ENCODE assay signal across 8 cellular contexts in genomic region chr21:35940074-35940927, GRCh38.
DNase-seq lines count a peak whose midpoint lies in the region; ATAC-seq and TF ChIP-seq lines count a peak whose summit lies in the region.

No MANE protein-coding gene starts in this region.

- no peaks in the 10 kb centered on the region for H3F3A ChIP-seq in GM23338 (replicated peaks; ENCODE audit: low read depth)

- H3K4me2 ChIP-seq in GM23338 = 0 out of 2 replicates have a peak overlapping the region, but pooled peaks have one; percentile 16

- TF ChIP-seq POLR2A in adrenal gland (IDR thresholded peaks at IDR 0.05) = no peak

- H3K36me3 Mint-ChIP-seq in GM23338 (ENCODE audit: low read depth) = no peaks in the 10 kb centered on the region
- no peaks in the 10 kb centered on the region for H3K36me3 Mint-ChIP-seq in effector memory CD8-positive, alpha-beta T cell (ENCODE audit: insufficient read depth)

- H3K9me2 ChIP-seq in GM23338 (ENCODE audit: insufficient read depth) = no peaks in the 10 kb centered on the region

- H3K27ac Mint-ChIP-seq in GM23338 = no peak overlapping the region
- no peak overlapping the region for H3K27ac Mint-ChIP-seq in effector memory CD8-positive, alpha-beta T cell

- no peaks in the 10 kb centered on the region for H3K79me2 ChIP-seq in GM23338 (replicated peaks; ENCODE audit: insufficient read depth)

- intact Hi-C loops in adrenal gland (cut with DNase I) (no loop called here), left ventricle myocardium superior (cut with micrococcal nuclease) (no loop called here)

- H3K4me1 ChIP-seq in GM23338 (ENCODE audit: insufficient read depth) (no peaks in the 10 kb centered on the region), adrenal gland (replicated peaks in 1 of 2) (peaks cover 0 to 4% of the 10 kb centered on the region in 2 donors)

- H3K9me3 Mint-ChIP-seq in GM23338 = no peaks in the 10 kb centered on the region; the same call in 2 of the 3 replicates
- H3K9me3 Mint-ChIP-seq in effector memory CD8-positive, alpha-beta T cell = no peaks in the 10 kb centered on the region

- no peaks in the 10 kb centered on the region for H3K27me3 Mint-ChIP-seq in GM23338 (ENCODE audit: insufficient read depth, low read depth, poor library complexity)
- H3K27me3 Mint-ChIP-seq in effector memory CD8-positive, alpha-beta T cell = peaks cover 0 to 9% of the 10 kb centered on the region in 2 donors

- 27 to 31% (median 29%) methylated on average over 11 of the region's 11 CpGs for WGBS in adrenal gland, 4 donors

- no peaks in the 10 kb centered on the region for H4K20me1 ChIP-seq in GM23338 (replicated peaks; ENCODE audit: insufficient read depth)

- H2AFZ ChIP-seq in GM23338 = peak overlapping the region; percentile 57; the same call in 1 of the 2 replicates

- H3K36me3 ChIP-seq in GM23338 (ENCODE audit: insufficient read depth) (no peaks in the 10 kb centered on the region), adrenal gland (replicated peaks in 1 of 2) (no peaks in the 10 kb centered on the region)

- no peak overlapping the region for H3K27ac ChIP-seq in GM23338 (ENCODE audit: low read depth)
- no peak overlapping the region for H3K27ac ChIP-seq in adrenal gland

- no peaks in the 10 kb centered on the region for H3K9me3 ChIP-seq in adrenal gland (replicated peaks in 1 of 3)

- TF ChIP-seq CTCF in AG10803 (conservative IDR thresholded peaks at IDR 0.05; ENCODE audit: low read length) = peak; percentile 86
- peak; percentile 68 to 82 for TF ChIP-seq CTCF in GM23338 (conservative IDR thresholded peaks at IDR 0.05; ENCODE audit: low read depth in 2 of 2)
- TF ChIP-seq CTCF in adrenal gland (IDR thresholded peaks at IDR 0.05) = peak; percentile 31 to 69 (median 60)

- H3K4me3 ChIP-seq in AG10803 (ENCODE audit: low read length) = no peak overlapping the region
- H3K4me3 ChIP-seq in GM23338 = no peak overlapping the region
- no peak overlapping the region for H3K4me3 ChIP-seq in adrenal gland
- no peak overlapping the region for H3K4me3 ChIP-seq in skeletal muscle cell (ENCODE audit: low read depth, low read length)

- no peak overlapping the region for H3K4me3 Mint-ChIP-seq in GM23338
- no peak overlapping the region for H3K4me3 Mint-ChIP-seq in effector memory CD8-positive, alpha-beta T cell

- peak; percentile 97 for ATAC-seq in GM23338
- ATAC-seq in left ventricle myocardium superior = peak; percentile 98
- ATAC-seq in effector memory CD8-positive, alpha-beta T cell (replicated peaks) = no peak
- no peak for ATAC-seq in HG02588 (IDR thresholded peaks at IDR 0.05; ENCODE audit: unreplicated experiment)

- DNase-seq in AG10803 (ENCODE audit: low read depth) = peak; percentile 81
- DNase-seq in GM23338 (ENCODE audit: low spot score) = peak; percentile 80
- DNase-seq in NCI-H226 = peak; percentile 37
- peak; percentile 40 to 64 (median 53) for DNase-seq in adrenal gland
- DNase-seq in left ventricle myocardium superior = peak; percentile 36
- DNase-seq in skeletal muscle cell (ENCODE audit: low read depth) = peak; percentile 54
- DNase-seq in effector memory CD8-positive, alpha-beta T cell = no peak

- H3K4me1 Mint-ChIP-seq in GM23338 = peaks cover 2% of the 10 kb centered on the region; the same call in 2 of the 3 replicates
- H3K4me1 Mint-ChIP-seq in effector memory CD8-positive, alpha-beta T cell (ENCODE audit: low read depth in 2 of 2) = no peaks in the 10 kb centered on the region

- H3K27me3 ChIP-seq in GM23338 (ENCODE audit: insufficient read depth) (no peaks in the 10 kb centered on the region), adrenal gland (no peaks in the 10 kb centered on the region)

TF ChIP-seq in GM23338, 12 proteins besides CTCF, POLR2A, EP300 and RAD21 (continues in another document):
- TF ChIP-seq ZNF331 (CRISPR knock-in tag; IDR thresholded peaks at IDR 0.05; ENCODE audit: low read depth) (no peak), EZH2 (IDR thresholded peaks at IDR 0.05; ENCODE audit: low read depth, unreplicated experiment) (no peak), ZNF114 (CRISPR knock-in tag; IDR thresholded peaks at IDR 0.05) (no peak), JUNB (IDR thresholded peaks at IDR 0.05; ENCODE audit: unreplicated experiment) (no peak), STAT1 (IDR thresholded peaks at IDR 0.05; ENCODE audit: unreplicated experiment) (no peak), NANOG (IDR thresholded peaks at IDR 0.05; ENCODE audit: borderline replicate concordance) (no peak)
- TF ChIP-seq, protein P1, sequence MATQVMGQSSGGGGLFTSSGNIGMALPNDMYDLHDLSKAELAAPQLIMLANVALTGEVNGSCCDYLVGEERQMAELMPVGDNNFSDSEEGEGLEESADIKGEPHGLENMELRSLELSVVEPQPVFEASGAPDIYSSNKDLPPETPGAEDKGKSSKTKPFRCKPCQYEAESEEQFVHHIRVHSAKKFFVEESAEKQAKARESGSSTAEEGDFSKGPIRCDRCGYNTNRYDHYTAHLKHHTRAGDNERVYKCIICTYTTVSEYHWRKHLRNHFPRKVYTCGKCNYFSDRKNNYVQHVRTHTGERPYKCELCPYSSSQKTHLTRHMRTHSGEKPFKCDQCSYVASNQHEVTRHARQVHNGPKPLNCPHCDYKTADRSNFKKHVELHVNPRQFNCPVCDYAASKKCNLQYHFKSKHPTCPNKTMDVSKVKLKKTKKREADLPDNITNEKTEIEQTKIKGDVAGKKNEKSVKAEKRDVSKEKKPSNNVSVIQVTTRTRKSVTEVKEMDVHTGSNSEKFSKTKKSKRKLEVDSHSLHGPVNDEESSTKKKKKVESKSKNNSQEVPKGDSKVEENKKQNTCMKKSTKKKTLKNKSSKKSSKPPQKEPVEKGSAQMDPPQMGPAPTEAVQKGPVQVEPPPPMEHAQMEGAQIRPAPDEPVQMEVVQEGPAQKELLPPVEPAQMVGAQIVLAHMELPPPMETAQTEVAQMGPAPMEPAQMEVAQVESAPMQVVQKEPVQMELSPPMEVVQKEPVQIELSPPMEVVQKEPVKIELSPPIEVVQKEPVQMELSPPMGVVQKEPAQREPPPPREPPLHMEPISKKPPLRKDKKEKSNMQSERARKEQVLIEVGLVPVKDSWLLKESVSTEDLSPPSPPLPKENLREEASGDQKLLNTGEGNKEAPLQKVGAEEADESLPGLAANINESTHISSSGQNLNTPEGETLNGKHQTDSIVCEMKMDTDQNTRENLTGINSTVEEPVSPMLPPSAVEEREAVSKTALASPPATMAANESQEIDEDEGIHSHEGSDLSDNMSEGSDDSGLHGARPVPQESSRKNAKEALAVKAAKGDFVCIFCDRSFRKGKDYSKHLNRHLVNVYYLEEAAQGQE (IDR thresholded peaks at IDR 0.05; ENCODE audit: unreplicated experiment) = no peak
- TF ChIP-seq, protein P2, sequence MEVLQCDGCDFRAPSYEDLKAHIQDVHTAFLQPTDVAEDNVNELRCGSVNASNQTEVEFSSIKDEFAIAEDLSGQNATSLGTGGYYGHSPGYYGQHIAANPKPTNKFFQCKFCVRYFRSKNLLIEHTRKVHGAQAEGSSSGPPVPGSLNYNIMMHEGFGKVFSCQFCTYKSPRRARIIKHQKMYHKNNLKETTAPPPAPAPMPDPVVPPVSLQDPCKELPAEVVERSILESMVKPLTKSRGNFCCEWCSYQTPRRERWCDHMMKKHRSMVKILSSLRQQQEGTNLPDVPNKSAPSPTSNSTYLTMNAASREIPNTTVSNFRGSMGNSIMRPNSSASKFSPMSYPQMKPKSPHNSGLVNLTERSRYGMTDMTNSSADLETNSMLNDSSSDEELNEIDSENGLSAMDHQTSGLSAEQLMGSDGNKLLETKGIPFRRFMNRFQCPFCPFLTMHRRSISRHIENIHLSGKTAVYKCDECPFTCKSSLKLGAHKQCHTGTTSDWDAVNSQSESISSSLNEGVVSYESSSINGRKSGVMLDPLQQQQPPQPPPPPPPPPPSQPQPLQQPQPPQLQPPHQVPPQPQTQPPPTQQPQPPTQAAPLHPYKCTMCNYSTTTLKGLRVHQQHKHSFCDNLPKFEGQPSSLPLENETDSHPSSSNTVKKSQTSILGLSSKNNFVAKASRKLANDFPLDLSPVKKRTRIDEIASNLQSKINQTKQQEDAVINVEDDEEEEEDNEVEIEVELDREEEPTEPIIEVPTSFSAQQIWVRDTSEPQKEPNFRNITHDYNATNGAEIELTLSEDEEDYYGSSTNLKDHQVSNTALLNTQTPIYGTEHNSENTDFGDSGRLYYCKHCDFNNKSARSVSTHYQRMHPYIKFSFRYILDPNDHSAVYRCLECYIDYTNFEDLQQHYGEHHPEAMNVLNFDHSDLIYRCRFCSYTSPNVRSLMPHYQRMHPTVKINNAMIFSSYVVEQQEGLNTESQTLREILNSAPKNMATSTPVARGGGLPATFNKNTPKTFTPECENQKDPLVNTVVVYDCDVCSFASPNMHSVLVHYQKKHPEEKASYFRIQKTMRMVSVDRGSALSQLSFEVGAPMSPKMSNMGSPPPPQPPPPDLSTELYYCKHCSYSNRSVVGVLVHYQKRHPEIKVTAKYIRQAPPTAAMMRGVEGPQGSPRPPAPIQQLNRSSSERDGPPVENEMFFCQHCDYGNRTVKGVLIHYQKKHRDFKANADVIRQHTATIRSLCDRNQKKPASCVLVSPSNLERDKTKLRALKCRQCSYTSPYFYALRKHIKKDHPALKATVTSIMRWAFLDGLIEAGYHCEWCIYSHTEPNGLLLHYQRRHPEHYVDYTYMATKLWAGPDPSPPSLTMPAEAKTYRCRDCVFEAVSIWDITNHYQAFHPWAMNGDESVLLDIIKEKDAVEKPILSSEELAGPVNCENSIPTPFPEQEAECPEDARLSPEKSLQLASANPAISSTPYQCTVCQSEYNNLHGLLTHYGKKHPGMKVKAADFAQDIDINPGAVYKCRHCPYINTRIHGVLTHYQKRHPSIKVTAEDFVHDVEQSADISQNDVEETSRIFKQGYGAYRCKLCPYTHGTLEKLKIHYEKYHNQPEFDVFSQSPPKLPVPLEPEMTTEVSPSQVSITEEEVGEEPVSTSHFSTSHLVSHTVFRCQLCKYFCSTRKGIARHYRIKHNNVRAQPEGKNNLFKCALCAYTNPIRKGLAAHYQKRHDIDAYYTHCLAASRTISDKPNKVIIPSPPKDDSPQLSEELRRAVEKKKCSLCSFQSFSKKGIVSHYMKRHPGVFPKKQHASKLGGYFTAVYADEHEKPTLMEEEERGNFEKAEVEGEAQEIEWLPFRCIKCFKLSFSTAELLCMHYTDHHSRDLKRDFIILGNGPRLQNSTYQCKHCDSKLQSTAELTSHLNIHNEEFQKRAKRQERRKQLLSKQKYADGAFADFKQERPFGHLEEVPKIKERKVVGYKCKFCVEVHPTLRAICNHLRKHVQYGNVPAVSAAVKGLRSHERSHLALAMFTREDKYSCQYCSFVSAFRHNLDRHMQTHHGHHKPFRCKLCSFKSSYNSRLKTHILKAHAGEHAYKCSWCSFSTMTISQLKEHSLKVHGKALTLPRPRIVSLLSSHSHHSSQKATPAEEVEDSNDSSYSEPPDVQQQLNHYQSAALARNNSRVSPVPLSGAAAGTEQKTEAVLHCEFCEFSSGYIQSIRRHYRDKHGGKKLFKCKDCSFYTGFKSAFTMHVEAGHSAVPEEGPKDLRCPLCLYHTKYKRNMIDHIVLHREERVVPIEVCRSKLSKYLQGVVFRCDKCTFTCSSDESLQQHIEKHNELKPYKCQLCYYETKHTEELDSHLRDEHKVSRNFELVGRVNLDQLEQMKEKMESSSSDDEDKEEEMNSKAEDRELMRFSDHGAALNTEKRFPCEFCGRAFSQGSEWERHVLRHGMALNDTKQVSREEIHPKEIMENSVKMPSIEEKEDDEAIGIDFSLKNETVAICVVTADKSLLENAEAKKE (CRISPR knock-in tag; IDR thresholded peaks at IDR 0.05) = no peak

Comparison
In these comparisons a context has a peak if more than half of its experiments do, and no peak if none do; other contexts are left out.
1. DNase-seq: peak in AG10803 (single experiment), GM23338 (single experiment), NCI-H226 (single experiment), adrenal gland (7 of 7), left ventricle myocardium superior (single experiment) and skeletal muscle cell (single experiment); none in effector memory CD8-positive, alpha-beta T cell (0 of 3).
2. ATAC-seq: peak in GM23338 (single experiment) and left ventricle myocardium superior (single experiment); none in effector memory CD8-positive, alpha-beta T cell (single experiment) and HG02588 (single experiment).
3. Peak in every context shown above with its lines, with median percentiles within 50 percentile points of each other: CTCF ChIP-seq.